8 cellular contexts compared by ENCODE assay signal in the genomic region with DNA sequence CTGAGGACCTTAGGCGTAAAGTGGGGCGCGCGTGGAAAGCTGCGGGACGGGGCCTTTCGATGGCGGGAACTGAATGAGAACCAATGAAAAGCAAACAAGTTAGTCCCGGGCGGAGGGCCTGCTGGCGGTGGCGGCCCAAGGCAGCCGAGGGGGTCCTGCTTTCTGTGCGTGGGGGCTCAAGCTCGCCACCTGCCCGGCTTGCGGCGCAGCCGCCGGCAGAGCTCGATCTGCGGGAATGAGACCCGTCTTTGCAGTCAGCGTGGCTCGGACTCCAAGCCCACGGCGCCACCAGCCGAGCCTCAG. TPM values are rescaled to one million over a fixed set of nuclear protein-coding genes. Genes with fewer than 3 reads are reported as not detected.
A peak's percentile ranks its signal among the peaks of the same experiment; 100 is the strongest.
DNase-seq lines count a peak whose midpoint lies in the region; ATAC-seq and TF ChIP-seq lines count a peak whose summit lies in the region.

No MANE protein-coding gene starts in this region.

- POLR2A ChIA-PET in BJ (lab: Charles Lee): no interaction called here
- POLR2A ChIA-PET in naive thymus-derived CD8-positive, alpha-beta T cell (lab: Charles Lee): no interaction called here

- H3K4me3 ChIP-seq in BJ (ENCODE audit: low read depth, low read length) (peak overlapping the region; percentile 75), MG63 (peak overlapping the region; percentile 79), fibroblast of the aortic adventitia (ENCODE audit: low read depth, low read length) (peak overlapping the region; percentile 88), prostate gland (peak overlapping the region; percentile 42 to 49)

- WGBS in prostate gland: 24% methylated on average over 28 of the region's 28 CpGs

- no peaks in the 10 kb centered on the region for H3K36me3 Mint-ChIP-seq in naive thymus-derived CD8-positive, alpha-beta T cell

- H3K36me3 ChIP-seq in BJ (ENCODE audit: control insufficient read depth, insufficient read depth, low read length): peaks cover 3% of the 10 kb centered on the region
- H3K36me3 ChIP-seq in MG63: peaks cover 19% of the 10 kb centered on the region
- no peaks in the 10 kb centered on the region for H3K36me3 ChIP-seq in prostate gland

- TF ChIP-seq CTCF in BJ (IDR thresholded peaks at IDR 0.05; ENCODE audit: insufficient read depth, low read depth, low read length): no peak
- no peak for TF ChIP-seq CTCF in fibroblast of the aortic adventitia (IDR thresholded peaks at IDR 0.05; ENCODE audit: insufficient read depth, low read length)
- no peak for TF ChIP-seq CTCF in prostate gland (IDR thresholded peaks at IDR 0.05)

- no peak for ATAC-seq in HG03175 (IDR thresholded peaks at IDR 0.05; ENCODE audit: unreplicated experiment)
- no peak for ATAC-seq in naive thymus-derived CD8-positive, alpha-beta T cell

- no peaks in the 10 kb centered on the region for H3K9me3 ChIP-seq in MG63
- H3K9me3 ChIP-seq in prostate gland: no peaks in the 10 kb centered on the region

- peaks cover 4% of the 10 kb centered on the region for H3K4me1 ChIP-seq in prostate gland (replicated peaks)

- no peak for TF ChIP-seq POLR2A in prostate gland (IDR thresholded peaks at IDR 0.05)

- H3K27ac Mint-ChIP-seq in naive thymus-derived CD8-positive, alpha-beta T cell: no peak overlapping the region

- peak overlapping the region in 4 of 10 donors; percentile 54 to 78 (median 68) for H3K4me3 Mint-ChIP-seq in naive thymus-derived CD8-positive, alpha-beta T cell

- no peaks in the 10 kb centered on the region for H3K9me3 Mint-ChIP-seq in naive thymus-derived CD8-positive, alpha-beta T cell

- intact Hi-C loops in prostate gland (cut with DNase I): loop anchor here (5.0 to 10.0 kb wide), 2 partner anchors 569 to 713 kb away; a partner anchor contains a TSS

- H3K27me3 Mint-ChIP-seq in naive thymus-derived CD8-positive, alpha-beta T cell: peaks cover 12 to 52% (median 26%) of the 10 kb centered on the region in 5 donors

- H3K27me3 ChIP-seq in BJ (ENCODE audit: control insufficient read depth, insufficient read depth, low read length): no peaks in the 10 kb centered on the region
- no peaks in the 10 kb centered on the region for H3K27me3 ChIP-seq in MG63
- no peaks in the 10 kb centered on the region for H3K27me3 ChIP-seq in prostate gland (replicated peaks; ENCODE audit: insufficient read depth)

- CTCF ChIA-PET in BJ (lab: Yijun Ruan, JAX): interaction anchor here (0.9 to 2.6 kb wide), 8 partner anchors 49 to 715 kb away, joined by 3 to 22 read pairs (median 6); no protein-coding TSS in a partner anchor

- no peak overlapping the region for H3K27ac ChIP-seq in prostate gland

- peaks cover 4 to 9% (median 6%) of the 10 kb centered on the region in 4 donors for H3K4me1 Mint-ChIP-seq in naive thymus-derived CD8-positive, alpha-beta T cell

- DNase-seq in BJ (ENCODE audit: low read depth) (no peak), MG63 (no peak), fibroblast of the aortic adventitia (ENCODE audit: low read depth) (no peak), prostate gland (ENCODE audit: low spot score) (no peak), SKM-1 treated with dmso at 0.1 percent for 144 hours (lab: John Stamatoyannopoulos, UW; ENCODE audit: unreplicated experiment) (no peak), H4 (ENCODE audit: low spot score) (no peak)
- no peak for DNase-seq in naive thymus-derived CD8-positive, alpha-beta T cell

RNA-seq across cellular contexts. Expression of a gene that starts 0.5 kb away (rescaled TPM):
- 201 and 217 TPM in 2 replicates for polyA plus RNA-seq in BJ (2011; rRNA removed)
- polyA minus RNA-seq in BJ (2011; rRNA and poly(A)+ RNA removed): 103 and 113 TPM in 2 replicates
- 16.5 and 18.6 TPM in 2 replicates for total RNA-seq in MG63 (2014; rRNA removed; shearing (Covaris generic); ENCODE audit: low replicate concordance)
- 54.1 and 381 TPM in 2 replicates for total RNA-seq in fibroblast of the aortic adventitia (ENCODE audit: low replicate concordance)
- 10 to 100 TPM in 1 of 2 donors, 1 to 10 TPM in 1; 6.9 to 19.6 TPM for total RNA-seq in prostate gland
- total RNA-seq in H4 (2014; rRNA removed; shearing (Covaris generic)): 0.06 and 0.77 TPM in 2 replicates
- not detected for total RNA-seq in naive thymus-derived CD8-positive, alpha-beta T cell
- not detected for polyA plus RNA-seq in naive thymus-derived CD8-positive, alpha-beta T cell
